In the genomic region with DNA sequence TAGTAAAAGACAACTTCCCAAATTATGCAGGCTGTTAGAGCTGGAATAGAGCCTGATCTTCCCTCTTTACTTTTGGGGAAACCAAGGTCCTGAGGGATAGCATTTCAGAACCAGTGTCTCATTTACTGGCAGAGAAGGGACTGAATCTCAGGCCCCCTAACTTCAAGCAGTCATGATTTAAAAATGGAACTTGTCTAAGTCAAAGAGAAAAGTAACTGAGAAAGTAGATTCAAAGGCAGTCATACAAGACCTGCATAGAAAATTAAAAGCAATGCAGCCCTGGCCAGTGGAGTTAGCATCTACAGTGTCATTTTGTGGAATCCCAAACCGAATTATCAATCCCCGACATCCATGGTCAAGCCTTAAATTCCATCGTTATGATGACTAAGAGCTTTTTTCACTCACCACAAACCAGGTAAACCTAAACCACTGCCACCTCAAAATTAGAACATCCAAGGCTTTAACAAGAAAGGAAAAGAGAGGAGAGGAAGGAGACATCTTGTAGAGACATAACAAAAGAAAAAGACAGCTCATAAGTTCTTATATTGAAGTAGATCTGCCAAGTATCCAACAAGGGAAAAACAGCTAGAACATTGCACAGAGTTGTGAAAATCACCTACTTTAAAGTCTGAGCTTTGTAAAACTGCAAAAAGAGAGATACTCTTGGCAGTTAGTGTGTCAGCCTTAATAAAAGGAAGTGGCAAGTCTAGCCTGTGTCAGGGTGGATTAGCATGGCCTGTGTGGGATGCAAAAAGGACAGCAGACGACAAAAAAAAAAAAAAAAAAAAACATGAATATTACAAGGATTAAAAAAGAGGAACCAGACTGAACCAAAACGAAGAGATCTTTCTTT, we compare ENCODE assay signal across 12 cellular contexts. TPM values are rescaled to one million over a fixed set of nuclear protein-coding genes. Genes with fewer than 3 reads are reported as not detected.
DNase-seq lines count a peak whose midpoint lies in the region; ATAC-seq, FAIRE-seq and TF ChIP-seq lines count a peak whose summit lies in the region.
"Had no signal": no experiment of that assay in that cellular context is flagged by ENCODE, and none has a peak within 500 bp of the region (broad histone marks: within the 10 kb centered on the region; RNA-seq: fewer than 3 reads in every experiment).

No MANE protein-coding gene starts in this region.

- no peak overlapping the region for H2AFZ ChIP-seq in K562 (ENCODE audit: low read depth, low read length)

- no peak overlapping the region for H3K4me2 ChIP-seq in K562 (ENCODE audit: insufficient read depth, low read length)

- H3K36me3 ChIP-seq in right atrium auricular region = no peaks in the 10 kb centered on the region
- H3K36me3 ChIP-seq in K562 (ENCODE audit: control insufficient read depth, insufficient read depth, low read length) = no peaks in the 10 kb centered on the region
- H3K36me3 ChIP-seq: ascending aorta had no signal

- in situ Hi-C loops in K562 (cut with MboI) = no loop called here

- POLR2A ChIA-PET in K562 (lab: Yijun Ruan, JAX) = no interaction called here

- CTCF ChIA-PET in K562 (lab: Yijun Ruan, JAX; ENCODE audit: low intra/inter-chr PET ratio) = no interaction called here

- no peak overlapping the region for H3K27ac ChIP-seq in right atrium auricular region
- H3K27ac ChIP-seq in K562 (ENCODE audit: extremely low read depth, low read depth, low read length) = no peak overlapping the region
- H3K27ac ChIP-seq: ascending aorta had no signal

- DNase-seq in Right ventricle myocardium superior (no peak), right atrium auricular region (ENCODE audit: low spot score) (no peak), NB4 (ENCODE audit: low read depth) (no peak), K562 (ENCODE audit: extremely low read depth in 1 of 4, low spot score in 3 of 4) (no peak), NCI-H146 (lab: John Stamatoyannopoulos, UW) (no peak), NCI-H2227 (lab: John Stamatoyannopoulos, UW; ENCODE audit: unreplicated experiment) (no peak), HT-29 (ENCODE audit: low spot score) (no peak)
- DNase-seq in activated effector memory CD4-positive, alpha-beta T cell treated with Interleukin-2 at 50 U/mL for 16 hours = no peak
- DNase-seq: mesenchymal stem cell, NCI-H1436 treated with DMSO at 0.1 percent for 48 hours had no signal

- TF ChIP-seq CTCF in right atrium auricular region (IDR thresholded peaks at IDR 0.05) (no peak), NB4 (IDR thresholded peaks at IDR 0.05; ENCODE audit: low read depth, low read length) (no peak), K562 (IDR thresholded peaks at IDR 0.05 in 2 of 3, conservative IDR thresholded peaks at IDR 0.05 in 1 of 3; ENCODE audit: insufficient read depth in 2 of 3, low read depth in 1 of 3, low read length in 3 of 3) (no peak)

- no peaks in the 10 kb centered on the region for H4K20me1 ChIP-seq in K562 (replicated peaks; ENCODE audit: control insufficient read depth, insufficient read depth, low read length)

- no TSS peak for BruUV-seq in K562 (replicated peaks; lab: Mats Ljungman, UMichigan)

- FAIRE-seq in K562 (lab: Jason Lieb, UNC) = no peak

- TF ChIP-seq POLR2A in NB4 (IDR thresholded peaks at IDR 0.05; ENCODE audit: extremely low read depth, insufficient read length) (no peak), K562 (conservative IDR thresholded peaks at IDR 0.05) (no peak)

- 0% methylated on average over 5 of the region's 5 CpGs for WGBS in K562 (ENCODE audit: insufficient coverage, low coverage, missing lambda C conversion rate)

- no peaks in the 10 kb centered on the region for H3K79me2 ChIP-seq in K562 (ENCODE audit: control insufficient read depth, insufficient read depth, low read length)

- no peaks in the 10 kb centered on the region for H3K27me3 ChIP-seq in right atrium auricular region
- H3K27me3 ChIP-seq in K562 (ENCODE audit: control insufficient read depth in 2 of 2, insufficient read depth in 2 of 2, low read length in 2 of 2) = peaks cover 14 to 24% of the 10 kb centered on the region in 2 experiments; a peak in 4 of 5 replicates
- H3K27me3 ChIP-seq: ascending aorta had no signal

- H3K9ac ChIP-seq in K562 (ENCODE audit: insufficient read depth in 1 of 2, low read depth in 2 of 2, low read length in 2 of 2) = no peak overlapping the region

- H3K9me3 ChIP-seq in right atrium auricular region (no peaks in the 10 kb centered on the region), K562 (replicated peaks; ENCODE audit: control insufficient read depth, insufficient read depth, low read depth, low read length) (no peaks in the 10 kb centered on the region)
- H3K9me3 ChIP-seq: ascending aorta had no signal

- H3K4me3 ChIP-seq in right atrium auricular region = no peak overlapping the region
- H3K4me3 ChIP-seq in NB4 (ENCODE audit: low read depth, low read length) = peak overlapping the region; percentile 2
- H3K4me3 ChIP-seq in K562 = no peak overlapping the region
- H3K4me3 ChIP-seq: ascending aorta had no signal

- intact Hi-C loops in Right ventricle myocardium superior (cut with DNase I) = no loop called here
- intact Hi-C loops in K562 (cut with micrococcal nuclease) = no loop called here

- TF ChIP-seq EP300 in K562 (IDR thresholded peaks at IDR 0.05; ENCODE audit: low read length) = no peak

- no peak for TF ChIP-seq RAD21 in K562 (CRISPR knock-in tag; conservative IDR thresholded peaks at IDR 0.05 in 1 of 2, IDR thresholded peaks at IDR 0.05 in 1 of 2)

- ATAC-seq in Right ventricle myocardium superior (ENCODE audit: poor library complexity) (peak; percentile 61), K562 (no peak)

- H3K4me1 ChIP-seq in right atrium auricular region (no peaks in the 10 kb centered on the region), K562 (replicated peaks in 1 of 2; ENCODE audit: control insufficient read depth in 2 of 2, insufficient read depth in 2 of 2, low read length in 2 of 2) (no peaks in the 10 kb centered on the region; a peak in 1 of 5 replicates)
- H3K4me1 ChIP-seq: ascending aorta had no signal

- no peaks in the 10 kb centered on the region for H3K9me1 ChIP-seq in K562 (ENCODE audit: control insufficient read depth, insufficient read depth, low read length)

TF ChIP-seq in K562, 482 proteins besides CTCF, POLR2A, EP300 and RAD21 (continues in another document):
- TF ChIP-seq, protein P1, sequence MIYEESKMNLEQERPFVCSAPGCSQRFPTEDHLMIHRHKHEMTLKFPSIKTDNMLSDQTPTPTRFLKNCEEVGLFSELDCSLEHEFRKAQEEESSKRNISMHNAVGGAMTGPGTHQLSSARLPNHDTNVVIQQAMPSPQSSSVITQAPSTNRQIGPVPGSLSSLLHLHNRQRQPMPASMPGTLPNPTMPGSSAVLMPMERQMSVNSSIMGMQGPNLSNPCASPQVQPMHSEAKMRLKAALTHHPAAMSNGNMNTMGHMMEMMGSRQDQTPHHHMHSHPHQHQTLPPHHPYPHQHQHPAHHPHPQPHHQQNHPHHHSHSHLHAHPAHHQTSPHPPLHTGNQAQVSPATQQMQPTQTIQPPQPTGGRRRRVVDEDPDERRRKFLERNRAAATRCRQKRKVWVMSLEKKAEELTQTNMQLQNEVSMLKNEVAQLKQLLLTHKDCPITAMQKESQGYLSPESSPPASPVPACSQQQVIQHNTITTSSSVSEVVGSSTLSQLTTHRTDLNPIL (CRISPR knock-in tag; IDR thresholded peaks at IDR 0.05) = no peak
- no peak for TF ChIP-seq ARHGAP35 (IDR thresholded peaks at IDR 0.05; ENCODE audit: partially characterized antibody)

RNA-seq across cellular contexts. Expression of a gene that starts 54.1 kb away (rescaled TPM):
- total RNA-seq in Right ventricle myocardium superior = 0.91 TPM
- total RNA-seq in right atrium auricular region = 1 to 10 TPM in 1 of 2 donors, under 1 TPM in 1; 0.33 to 2.1 TPM
- not detected in 2 replicates for total RNA-seq in K562 (2011; cell fraction: chromatin; rRNA removed; ENCODE audit: low replicate concordance)
- not detected in 2 replicates for total RNA-seq in K562 (2011; cell fraction: nucleolus; rRNA removed)
- total RNA-seq in K562 (2011; cell fraction: nucleoplasm; rRNA removed) = not detected in 2 replicates
- total RNA-seq in K562 (2014; rRNA removed) = not detected in 2 replicates
- total RNA-seq in K562 (2014; rRNA removed; fragmentation: Illumina TruSeq; extraction: Trizol) = not detected in 2 replicates
- total RNA-seq in K562 (2015; rRNA removed; fragmentation: Illumina TruSeq; extraction: Trizol) = not detected in 2 replicates
- not detected in 2 replicates for total RNA-seq in K562 (2021)
- not detected in 2 replicates for polyA plus RNA-seq in K562 (2011; rRNA removed)
- not detected in 2 replicates for polyA plus RNA-seq in K562 (2011; cell fraction: cytosol; rRNA removed)
- not detected in 2 replicates for polyA plus RNA-seq in K562 (2011; cell fraction: nucleus; rRNA removed)
- not detected in 2 replicates for polyA plus RNA-seq in K562 (2012)
- not detected in 2 replicates for polyA plus RNA-seq in K562 (2014; fragmentation: Illumina TruSeq; extraction: Trizol)
- polyA plus RNA-seq in K562 (2014; fragmentation: Nextera tagmentation; extraction: Ambion mirVana) = not detected
- not detected in 2 replicates for polyA plus RNA-seq in K562 (2014; rRNA removed)
- not detected in 2 replicates for polyA minus RNA-seq in K562 (2011; rRNA and poly(A)+ RNA removed)
- polyA minus RNA-seq in K562 (2011; cell fraction: cytosol; rRNA and poly(A)+ RNA removed) = not detected in 2 replicates
- not detected in 2 replicates for polyA minus RNA-seq in K562 (2011; cell fraction: nucleus; rRNA and poly(A)+ RNA removed)
- total RNA-seq in HT-29 (2014; rRNA removed; shearing (Covaris generic)) = not detected in 2 replicates

RNA-seq across cellular contexts. Expression of a gene that starts 57.6 kb away (rescaled TPM):
- total RNA-seq in Right ventricle myocardium superior (not detected), right atrium auricular region (not detected), K562 (2014; rRNA removed) (not detected in 2 replicates), K562 (2014; rRNA removed; fragmentation: Illumina TruSeq; extraction: Trizol) (not detected in 2 replicates), K562 (2015; rRNA removed; fragmentation: Illumina TruSeq; extraction: Trizol) (not detected in 2 replicates), K562 (2021) (not detected in 2 replicates)
- not detected in 2 replicates for total RNA-seq in K562 (2011; cell fraction: chromatin; rRNA removed; ENCODE audit: low replicate concordance)
- total RNA-seq in K562 (2011; cell fraction: nucleolus; rRNA removed) = not detected in 2 replicates
- total RNA-seq in K562 (2011; cell fraction: nucleoplasm; rRNA removed) = not detected in 2 replicates
- polyA plus RNA-seq in K562 (2011; rRNA removed) (not detected in 2 replicates), K562 (2014; fragmentation: Illumina TruSeq; extraction: Trizol) (not detected in 2 replicates), K562 (2014; fragmentation: Nextera tagmentation; extraction: Ambion mirVana) (not detected), K562 (2014; rRNA removed) (not detected in 2 replicates)
- not detected in 2 replicates for polyA plus RNA-seq in K562 (2011; cell fraction: cytosol; rRNA removed)
- polyA plus RNA-seq in K562 (2011; cell fraction: nucleus; rRNA removed) = not detected in 2 replicates
- not detected in 2 replicates for polyA plus RNA-seq in K562 (2012)
- polyA minus RNA-seq in K562 (2011; rRNA and poly(A)+ RNA removed) = not detected in 2 replicates
- polyA minus RNA-seq in K562 (2011; cell fraction: cytosol; rRNA and poly(A)+ RNA removed) = not detected in 2 replicates
- polyA minus RNA-seq in K562 (2011; cell fraction: nucleus; rRNA and poly(A)+ RNA removed) = not detected in 2 replicates
- not detected in 2 replicates for total RNA-seq in HT-29 (2014; rRNA removed; shearing (Covaris generic))
- total RNA-seq: ascending aorta, urinary bladder had no signal
- polyA plus RNA-seq: urinary bladder had no signal
